In genomic region chr14:52950898-52951729, GRCh38 we compare ENCODE assay signal across 8 cellular contexts. TPM values are rescaled to one million over a fixed set of nuclear protein-coding genes. Genes with fewer than 3 reads are reported as not detected.
DNase-seq lines count a peak whose midpoint lies in the region; ATAC-seq and TF ChIP-seq lines count a peak whose summit lies in the region.

FERMT2 (minus strand) TSS chr14:52951050; CDS start chr14:52950568, 482 bp downstream.

- ATAC-seq in HG02642 (IDR thresholded peaks at IDR 0.05; ENCODE audit: poor library complexity, unreplicated experiment) (peak; percentile 66), upper lobe of right lung (peak; percentile 96), HG02610 (IDR thresholded peaks at IDR 0.05; ENCODE audit: unreplicated experiment) (no peak)

- intact Hi-C loops in activated T-helper 1 cell treated with anti-CD3 and anti-CD28 coated beads, Interleukin-12 subunit alpha, Interleukin-12 subunit beta, Interleukin-2, Interleukin-4 antibody, amounts not matched to agents 30 ng/mL and 10 ng/mL and 1 ng/mL, durations not matched to agents 14 hours and 24 hours and 36 hours (cut with micrococcal nuclease): loop anchor here (1.0 to 2.0 kb wide), 2 partner anchors 33 to 398 kb away; partner anchors contain the start of genes GPR137C and TXNDC16
- intact Hi-C loops in upper lobe of right lung (cut with DNase I): no loop called here

- H3K9ac ChIP-seq in mucosa of stomach (ENCODE audit: low read length): peak within 1 kb of the TSS; percentile 71

- H3K27ac ChIP-seq in upper lobe of right lung: peak within 1 kb of the TSS; percentile 93

- H3K27me3 Mint-ChIP-seq in activated T-helper 1 cell treated with anti-CD3 and anti-CD28 coated beads, Interleukin-12 subunit alpha, Interleukin-12 subunit beta, Interleukin-2, Interleukin-4 antibody, amounts not matched to agents 30 ng/mL and 10 ng/mL and 1 ng/mL, durations not matched to agents 14 hours and 24 hours and 36 hours (ENCODE audit: insufficient read depth): peaks cover 57% of the 10 kb centered on the region

- H3K4me3 ChIP-seq in fibroblast of mammary gland (ENCODE audit: control insufficient read depth, low read depth, low read length): peak within 1 kb of the TSS; percentile 97
- peak within 1 kb of the TSS; percentile 58 for H3K4me3 ChIP-seq in mucosa of stomach (ENCODE audit: low read length)
- peak within 1 kb of the TSS; percentile 80 for H3K4me3 ChIP-seq in upper lobe of right lung

- no peaks in the 10 kb centered on the region for H3K9me3 ChIP-seq in mucosa of stomach (ENCODE audit: control insufficient read depth, low read length)
- no peaks in the 10 kb centered on the region for H3K9me3 ChIP-seq in upper lobe of right lung

- H3K27me3 ChIP-seq in mucosa of stomach (ENCODE audit: control insufficient read depth, insufficient read depth, low read length) (peaks cover 32% of the 10 kb centered on the region), upper lobe of right lung (no peaks in the 10 kb centered on the region)

- H3K36me3 ChIP-seq in mucosa of stomach (ENCODE audit: control insufficient read depth, insufficient read depth, low read length) (no peaks in the 10 kb centered on the region), upper lobe of right lung (peaks cover 7% of the 10 kb centered on the region)

- DNase-seq in EL: peak; percentile 92
- DNase-seq in NCI-H345 treated with DMSO at 0.1 percent for 48 hours (lab: John Stamatoyannopoulos, UW; ENCODE audit: unreplicated experiment): peak; percentile 70
- DNase-seq in activated T-helper 1 cell treated with anti-CD3 and anti-CD28 coated beads, Interleukin-12 subunit alpha, Interleukin-12 subunit beta, Interleukin-2, Interleukin-4 antibody, amounts not matched to agents 30 ng/mL and 10 ng/mL and 1 ng/mL, durations not matched to agents 14 hours and 24 hours and 36 hours (ENCODE audit: low spot score): no peak
- DNase-seq in fibroblast of mammary gland (ENCODE audit: low read depth): peak; percentile 77
- DNase-seq in upper lobe of right lung: peak; percentile 94

- peaks cover 14% of the 10 kb centered on the region for H3K4me1 Mint-ChIP-seq in activated T-helper 1 cell treated with anti-CD3 and anti-CD28 coated beads, Interleukin-12 subunit alpha, Interleukin-12 subunit beta, Interleukin-2, Interleukin-4 antibody, amounts not matched to agents 30 ng/mL and 10 ng/mL and 1 ng/mL, durations not matched to agents 14 hours and 24 hours and 36 hours (ENCODE audit: low read depth)

- TF ChIP-seq CTCF in fibroblast of mammary gland (conservative IDR thresholded peaks at IDR 0.05; ENCODE audit: control insufficient read depth, insufficient read depth, low read depth, low read length): no peak
- TF ChIP-seq CTCF in upper lobe of right lung (IDR thresholded peaks at IDR 0.05): no peak

- H3K36me3 Mint-ChIP-seq in activated T-helper 1 cell treated with anti-CD3 and anti-CD28 coated beads, Interleukin-12 subunit alpha, Interleukin-12 subunit beta, Interleukin-2, Interleukin-4 antibody, amounts not matched to agents 30 ng/mL and 10 ng/mL and 1 ng/mL, durations not matched to agents 14 hours and 24 hours and 36 hours (ENCODE audit: low read depth): no peaks in the 10 kb centered on the region

- H3K9me3 Mint-ChIP-seq in activated T-helper 1 cell treated with anti-CD3 and anti-CD28 coated beads, Interleukin-12 subunit alpha, Interleukin-12 subunit beta, Interleukin-2, Interleukin-4 antibody, amounts not matched to agents 30 ng/mL and 10 ng/mL and 1 ng/mL, durations not matched to agents 14 hours and 24 hours and 36 hours: no peaks in the 10 kb centered on the region

- peak within 1 kb of the TSS; percentile 83 for H3K4me3 Mint-ChIP-seq in activated T-helper 1 cell treated with anti-CD3 and anti-CD28 coated beads, Interleukin-12 subunit alpha, Interleukin-12 subunit beta, Interleukin-2, Interleukin-4 antibody, amounts not matched to agents 30 ng/mL and 10 ng/mL and 1 ng/mL, durations not matched to agents 14 hours and 24 hours and 36 hours

- peak within 1 kb of the TSS; percentile 19 for H3K27ac Mint-ChIP-seq in activated T-helper 1 cell treated with anti-CD3 and anti-CD28 coated beads, Interleukin-12 subunit alpha, Interleukin-12 subunit beta, Interleukin-2, Interleukin-4 antibody, amounts not matched to agents 30 ng/mL and 10 ng/mL and 1 ng/mL, durations not matched to agents 14 hours and 24 hours and 36 hours

- H3K4me1 ChIP-seq in mucosa of stomach (ENCODE audit: control insufficient read depth, insufficient read depth, low read length) (peaks cover 7% of the 10 kb centered on the region), upper lobe of right lung (peaks cover 10% of the 10 kb centered on the region)

RNA-seq across cellular contexts. Expression of gene FERMT2, which starts in this region (rescaled TPM):
- total RNA-seq in activated T-helper 1 cell treated with anti-CD3 and anti-CD28 coated beads, Interleukin-12 subunit alpha, Interleukin-12 subunit beta, Interleukin-2, Interleukin-4 antibody, amounts not matched to agents 30 ng/mL and 10 ng/mL and 1 ng/mL, durations not matched to agents 14 hours and 24 hours and 36 hours: 1.3 and 2.1 TPM in 2 replicates
- total RNA-seq in upper lobe of right lung: 103 TPM

Comparison
In these comparisons a context has a peak if more than half of its experiments do, and no peak if none do; other contexts are left out.
1. RNA of gene FERMT2 (total RNA-seq): 103 TPM in upper lobe of right lung (single experiment); 1.3 to 2.1 TPM in activated T-helper 1 cell treated with anti-CD3 and anti-CD28 coated beads, Interleukin-12 subunit alpha, Interleukin-12 subunit beta, Interleukin-2, Interleukin-4 antibody, amounts not matched to agents 30 ng/mL and 10 ng/mL and 1 ng/mL, durations not matched to agents 14 hours and 24 hours and 36 hours; every median in the first group is over 10 times any median in the second.
2. Peak in every context shown above with its lines, with median percentiles within 50 percentile points of each other: H3K4me3 ChIP-seq.